Comparison of ENCODE assay signal across 27 cellular contexts in the genomic region with DNA sequence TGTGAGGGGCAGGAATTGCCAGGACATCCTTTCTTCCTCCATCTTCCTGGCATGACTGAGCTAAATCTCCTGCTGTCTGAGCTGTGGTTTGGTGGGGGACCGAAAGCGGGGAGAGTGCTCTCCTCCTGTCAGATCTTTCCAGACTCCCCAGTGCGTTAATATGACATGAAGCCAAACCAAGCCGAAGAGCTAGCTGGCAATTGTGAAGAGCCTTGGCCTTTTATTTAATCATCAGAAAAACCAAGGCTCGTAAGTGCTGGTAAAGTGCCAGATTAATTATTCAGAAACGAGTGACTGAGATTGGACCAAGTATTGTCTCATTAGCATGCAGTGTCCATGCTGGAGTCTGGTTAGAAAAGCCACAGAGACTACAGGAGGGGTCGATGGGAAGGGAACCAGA. TPM values are rescaled to one million over a fixed set of nuclear protein-coding genes. Genes with fewer than 3 reads are reported as not detected.
DNase-seq lines count a peak whose midpoint lies in the region; ATAC-seq and TF ChIP-seq lines count a peak whose summit lies in the region.
"Had no signal": no experiment of that assay in that cellular context is flagged by ENCODE, and none has a peak within 500 bp of the region (broad histone marks: within the 10 kb centered on the region; RNA-seq: fewer than 3 reads in every experiment).

No MANE protein-coding gene starts in this region.

- no peaks in the 10 kb centered on the region for H3F3A ChIP-seq in neural progenitor cell (ENCODE audit: low read depth)

- DNase-seq in DMS79 (lab: John Stamatoyannopoulos, UW) (peak; percentile 86), NCI-H1092 (lab: John Stamatoyannopoulos, UW) (peak; percentile 14), astrocyte of the hippocampus (ENCODE audit: low read depth, low spot score) (peak; percentile 87), medulla oblongata (ENCODE audit: extremely low spot score) (peak; percentile 46), neural progenitor cell (ENCODE audit: low spot score) (no peak), nephron progenitor cell (no peak), T-cell (no peak)
- DNase-seq: ACHN; activated CD4-positive, alpha-beta T cell treated with anti-CD3 and anti-CD28 coated beads, Interleukin-2, amount 50 U/mL, for 48 hours; activated CD4-positive, CD25-positive, alpha-beta regulatory T cell treated with anti-CD3 and anti-CD28 coated beads, Interleukin-2, amount 50 U/mL, for 72 hours; activated naive CD4-positive, alpha-beta T cell treated with Interleukin-2 at 50 U/mL for 16 hours; BE2C; CD8-positive, alpha-beta T cell; colonic mucosa; effector CD4-positive, alpha-beta T cell; left colon; NCI-H2227 treated with DMSO at 0.1 percent for 48 hours; Peyer's patch; SHP77; small intestine; stimulated activated naive CD8-positive, alpha-beta T cell treated with anti-CD3 and anti-CD28 coated beads, Interleukin-15, Interleukin-2, amounts not matched to agents 100 U/mL and 50 U/mL, for 24 hours had no signal

- no peak for TF ChIP-seq CTCF in neural progenitor cell (IDR thresholded peaks at IDR 0.05)
- TF ChIP-seq CTCF in nephron progenitor cell (IDR thresholded peaks at IDR 0.05), result no peak

- CTCF ChIA-PET in T-cell (lab: Charles Lee), result no interaction called here

- H3K36me3 Mint-ChIP-seq in neural progenitor cell (no peaks in the 10 kb centered on the region), nephron progenitor cell (ENCODE audit: low read depth) (no peaks in the 10 kb centered on the region), T-cell (no peaks in the 10 kb centered on the region)
- H3K36me3 Mint-ChIP-seq: CD8-positive, alpha-beta T cell had no signal

- no peaks in the 10 kb centered on the region for H4K20me1 ChIP-seq in neural progenitor cell (ENCODE audit: low read depth)

- POLR2A ChIA-PET in T-cell (lab: Charles Lee), result no interaction called here

- no peaks in the 10 kb centered on the region for H3K36me3 ChIP-seq in neural progenitor cell
- H3K36me3 ChIP-seq: BE2C, colonic mucosa, HAP-1, Peyer's patch, vagina had no signal

- no peak overlapping the region for H2AFZ ChIP-seq in neural progenitor cell (replicated peaks)

- no peak overlapping the region for H3K9ac ChIP-seq in neural progenitor cell

- H3K4me1 Mint-ChIP-seq in neural progenitor cell (no peaks in the 10 kb centered on the region), nephron progenitor cell (no peaks in the 10 kb centered on the region), T-cell (peaks cover 6 to 7% (median 6%) of the 10 kb centered on the region in 3 donors)
- H3K4me1 Mint-ChIP-seq: nephron had no signal

- no peak overlapping the region for H3K27ac ChIP-seq in neural progenitor cell
- H3K27ac ChIP-seq: colonic mucosa, HL-60, Peyer's patch, vagina had no signal

- H3K27me3 ChIP-seq in neural progenitor cell, result no peaks in the 10 kb centered on the region
- H3K27me3 ChIP-seq: BE2C, colonic mucosa, Peyer's patch, vagina had no signal

- H3K4me1 ChIP-seq in neural progenitor cell, result no peaks in the 10 kb centered on the region
- H3K4me1 ChIP-seq: BE2C, colonic mucosa, HAP-1, Peyer's patch, vagina had no signal

- no peaks in the 10 kb centered on the region for H3K9me3 ChIP-seq in neural progenitor cell (ENCODE audit: low read depth)
- H3K9me3 ChIP-seq: BE2C, colonic mucosa, HAP-1, Peyer's patch, vagina had no signal

- H3K79me2 ChIP-seq in neural progenitor cell (ENCODE audit: low read depth), result no peaks in the 10 kb centered on the region

- no peak overlapping the region for H3K4me3 Mint-ChIP-seq in neural progenitor cell
- no peak overlapping the region for H3K4me3 Mint-ChIP-seq in nephron progenitor cell
- H3K4me3 Mint-ChIP-seq in T-cell, result no peak overlapping the region
- H3K4me3 Mint-ChIP-seq: activated T-helper 1 cell treated with anti-CD3 and anti-CD28 coated beads, Interleukin-12 subunit alpha, Interleukin-12 subunit beta, Interleukin-2, Interleukin-4 antibody, amounts not matched to agents 30 ng/mL and 10 ng/mL and 1 ng/mL, durations not matched to agents 14 hours and 24 hours and 36 hours; CD8-positive, alpha-beta T cell; nephron had no signal

- H3K27ac Mint-ChIP-seq in neural progenitor cell (no peak overlapping the region), nephron progenitor cell (no peak overlapping the region), T-cell (no peak overlapping the region)
- H3K27ac Mint-ChIP-seq: activated T-helper 1 cell treated with anti-CD3 and anti-CD28 coated beads, Interleukin-12 subunit alpha, Interleukin-12 subunit beta, Interleukin-2, Interleukin-4 antibody, amounts not matched to agents 30 ng/mL and 10 ng/mL and 1 ng/mL, durations not matched to agents 14 hours and 24 hours and 36 hours; CD8-positive, alpha-beta T cell; nephron had no signal

- H3K9me3 Mint-ChIP-seq in neural progenitor cell (no peaks in the 10 kb centered on the region), nephron progenitor cell (no peaks in the 10 kb centered on the region), T-cell (peaks cover 0 to 4% (median 0%) of the 10 kb centered on the region in 3 donors)
- H3K9me3 Mint-ChIP-seq: activated T-helper 1 cell treated with anti-CD3 and anti-CD28 coated beads, Interleukin-12 subunit alpha, Interleukin-12 subunit beta, Interleukin-2, Interleukin-4 antibody, amounts not matched to agents 30 ng/mL and 10 ng/mL and 1 ng/mL, durations not matched to agents 14 hours and 24 hours and 36 hours; CD8-positive, alpha-beta T cell; nephron had no signal

- no peak for ATAC-seq in HG03457 (IDR thresholded peaks at IDR 0.05; ENCODE audit: unreplicated experiment)
- no peak for ATAC-seq in T-cell (replicated peaks in 1 of 4)
- ATAC-seq: CD8-positive, alpha-beta T cell; left colon; stimulated activated naive CD8-positive, alpha-beta T cell treated with anti-CD3 and anti-CD28 coated beads, Interleukin-15, Interleukin-2, amounts not matched to agents 100 U/mL and 50 U/mL, for 24 hours had no signal

- H3K4me3 ChIP-seq in neural progenitor cell, result no peak overlapping the region
- H3K4me3 ChIP-seq: colonic mucosa, HAP-1, Peyer's patch, vagina had no signal

- H3K4me2 ChIP-seq in neural progenitor cell, result no peak overlapping the region

- H3K27me3 Mint-ChIP-seq in neural progenitor cell (ENCODE audit: insufficient read depth, low read depth) (peaks cover 4% of the 10 kb centered on the region), nephron progenitor cell (ENCODE audit: low read depth, poor library complexity) (peaks cover 9% of the 10 kb centered on the region), T-cell (peaks cover 21 to 24% of the 10 kb centered on the region in 2 donors)

RNA-seq across cellular contexts. Expression of gene LRPPRC, which starts 14.5 kb away (rescaled TPM):
- total RNA-seq in neural progenitor cell (ENCODE audit: low replicate concordance) (121 and 214 TPM in 2 replicates), T-cell (10 to 100 TPM; 53.8 to 66.4 (median 59.5) TPM)

Comparison
In these comparisons a context has a peak if more than half of its experiments do, and no peak if none do; other contexts are left out.
1. DNase-seq: peak in DMS79 (single experiment), NCI-H1092 (single experiment), astrocyte of the hippocampus (single experiment) and medulla oblongata (single experiment); none in neural progenitor cell (single experiment), nephron progenitor cell (single experiment) and T-cell (0 of 34).